In genomic region chr3:16130066-16130465, GRCh38 we compare ENCODE assay signal across 1 cellular context.
TF ChIP-seq lines count a peak whose summit lies in the region.

No MANE protein-coding gene starts in this region.

TF ChIP-seq in HepG2, 621 proteins besides CTCF, POLR2A, EP300 and RAD21 (continues in another document):
- no peak for TF ChIP-seq ZNF335 (CRISPR knock-in tag; IDR thresholded peaks at IDR 0.05)
- TF ChIP-seq ZNF317 (CRISPR knock-in tag; IDR thresholded peaks at IDR 0.05), result no peak
- no peak for TF ChIP-seq SOX6 (IDR thresholded peaks at IDR 0.05)
- peak; percentile 33; the same call in 1 of the 2 replicates for TF ChIP-seq SOX6 (CRISPR knock-in tag; IDR thresholded peaks at IDR 0.05)
- TF ChIP-seq HNF4G (IDR thresholded peaks at IDR 0.05; ENCODE audit: borderline replicate concordance, low read depth, low read length), result 0 out of 2 replicates have a peak, but pooled peaks have one; percentile 12
- no peak for TF ChIP-seq HNF4G (CRISPR knock-in tag; IDR thresholded peaks at IDR 0.05; ENCODE audit: borderline replicate concordance, low read depth)
- TF ChIP-seq ZNF441 (CRISPR knock-in tag; IDR thresholded peaks at IDR 0.05; ENCODE audit: borderline replicate concordance), result no peak
- TF ChIP-seq ZKSCAN1 (IDR thresholded peaks at IDR 0.05; ENCODE audit: low read length), result no peak
- no peak for TF ChIP-seq ARID3A (IDR thresholded peaks at IDR 0.05; ENCODE audit: low read depth, low read length)
- TF ChIP-seq ASH2L (IDR thresholded peaks at IDR 0.05; ENCODE audit: insufficient read length, low read depth, low read length), result peak; percentile 27
- no peak for TF ChIP-seq MAF1 (CRISPR knock-in tag; IDR thresholded peaks at IDR 0.05; ENCODE audit: borderline replicate concordance)
- no peak for TF ChIP-seq ZNF138 (CRISPR knock-in tag; IDR thresholded peaks at IDR 0.05; ENCODE audit: low read depth)
- no peak for TF ChIP-seq XBP1 (CRISPR knock-in tag; IDR thresholded peaks at IDR 0.05)
- no peak for TF ChIP-seq MTERF4 (CRISPR knock-in tag; IDR thresholded peaks at IDR 0.05)
- TF ChIP-seq ZNF501 (CRISPR knock-in tag; IDR thresholded peaks at IDR 0.05), result peak; percentile 53; the same call in 1 of the 2 replicates
- no peak for TF ChIP-seq ZNF101 (CRISPR knock-in tag; IDR thresholded peaks at IDR 0.05; ENCODE audit: borderline replicate concordance, low read depth)
- no peak for TF ChIP-seq ZNF205 (CRISPR knock-in tag; IDR thresholded peaks at IDR 0.05)
- TF ChIP-seq MIXL1 (CRISPR knock-in tag; IDR thresholded peaks at IDR 0.05), result peak; percentile 34; the same call in 1 of the 2 replicates
- no peak for TF ChIP-seq UBTF (CRISPR knock-in tag; IDR thresholded peaks at IDR 0.05)
- 0 out of 2 replicates have a peak, but pooled peaks have one; percentile 8 for TF ChIP-seq ARID5B (CRISPR knock-in tag; IDR thresholded peaks at IDR 0.05)
- 0 out of 2 replicates have a peak, but pooled peaks have one; percentile 13 for TF ChIP-seq SAP130 (CRISPR knock-in tag; IDR thresholded peaks at IDR 0.05; ENCODE audit: low read depth)
- no peak for TF ChIP-seq RBAK (CRISPR knock-in tag; IDR thresholded peaks at IDR 0.05)
- no peak for TF ChIP-seq BCL6 (CRISPR knock-in tag; IDR thresholded peaks at IDR 0.05)
- no peak for TF ChIP-seq ZNF614 (CRISPR knock-in tag; IDR thresholded peaks at IDR 0.05; ENCODE audit: borderline replicate concordance)
- no peak for TF ChIP-seq ZNF207 (IDR thresholded peaks at IDR 0.05; ENCODE audit: borderline replicate concordance)
- no peak for TF ChIP-seq JARID2 (CRISPR knock-in tag; IDR thresholded peaks at IDR 0.05; ENCODE audit: insufficient replicate concordance)
- TF ChIP-seq NCOA5 (CRISPR knock-in tag; IDR thresholded peaks at IDR 0.05), result no peak
- TF ChIP-seq TBP (CRISPR knock-in tag; IDR thresholded peaks at IDR 0.05), result no peak
- no peak for TF ChIP-seq KLF11 (CRISPR knock-in tag; IDR thresholded peaks at IDR 0.05)
- TF ChIP-seq ZBTB34 (CRISPR knock-in tag; IDR thresholded peaks at IDR 0.05), result no peak
- TF ChIP-seq ARNT (IDR thresholded peaks at IDR 0.05), result no peak
- TF ChIP-seq JUN (CRISPR knock-in tag; IDR thresholded peaks at IDR 0.05), result 0 out of 2 replicates have a peak, but pooled peaks have one; percentile 44
- TF ChIP-seq ZFP82 (CRISPR knock-in tag; IDR thresholded peaks at IDR 0.05; ENCODE audit: borderline replicate concordance), result no peak
- peak; percentile 49 for TF ChIP-seq HNF4A (CRISPR knock-in tag; IDR thresholded peaks at IDR 0.05)
- TF ChIP-seq ZNF576 (CRISPR knock-in tag; IDR thresholded peaks at IDR 0.05), result no peak
- peak; percentile 27; the same call in 1 of the 2 replicates for TF ChIP-seq SOX5 (CRISPR knock-in tag; IDR thresholded peaks at IDR 0.05; ENCODE audit: borderline replicate concordance)
- TF ChIP-seq ZMAT3 (CRISPR knock-in tag; conservative IDR thresholded peaks at IDR 0.05), result no peak
- TF ChIP-seq EHMT2 (IDR thresholded peaks at IDR 0.05; ENCODE audit: borderline replicate concordance, low read depth, low read length), result 0 out of 2 replicates have a peak, but pooled peaks have one; percentile 61
- no peak for TF ChIP-seq HIVEP1 (CRISPR knock-in tag; IDR thresholded peaks at IDR 0.05)
- no peak for TF ChIP-seq TBX2 (CRISPR knock-in tag; IDR thresholded peaks at IDR 0.05; ENCODE audit: borderline replicate concordance)
- TF ChIP-seq LCORL (IDR thresholded peaks at IDR 0.05), result no peak
- TF ChIP-seq LCORL (CRISPR knock-in tag; IDR thresholded peaks at IDR 0.05), result 0 out of 2 replicates have a peak, but pooled peaks have one; percentile 44
- TF ChIP-seq SYNCRIP (IDR thresholded peaks at IDR 0.05; ENCODE audit: insufficient read depth, low read depth, low read length), result no peak
- TF ChIP-seq ZNF260 (CRISPR knock-in tag; IDR thresholded peaks at IDR 0.05; ENCODE audit: borderline replicate concordance, low read depth), result no peak
- TF ChIP-seq MIER3 (CRISPR knock-in tag; IDR thresholded peaks at IDR 0.05; ENCODE audit: borderline replicate concordance), result no peak
- no peak for TF ChIP-seq FOXM1 (CRISPR knock-in tag; IDR thresholded peaks at IDR 0.05)
- TF ChIP-seq MED1 (CRISPR knock-in tag; IDR thresholded peaks at IDR 0.05), result peak; percentile 38; the same call in 1 of the 2 replicates
- no peak for TF ChIP-seq SPEN (CRISPR knock-in tag; IDR thresholded peaks at IDR 0.05; ENCODE audit: low read depth)
- peak; percentile 71 for TF ChIP-seq ZSCAN21 (CRISPR knock-in tag; IDR thresholded peaks at IDR 0.05; ENCODE audit: borderline replicate concordance)
- no peak for TF ChIP-seq ZNF282 (IDR thresholded peaks at IDR 0.05; ENCODE audit: partially characterized antibody)
- no peak for TF ChIP-seq ZHX2 (IDR thresholded peaks at IDR 0.05; ENCODE audit: low read depth)
- TF ChIP-seq ZHX2 (CRISPR knock-in tag; IDR thresholded peaks at IDR 0.05; ENCODE audit: borderline replicate concordance), result no peak
- no peak for TF ChIP-seq TRAFD1 (CRISPR knock-in tag; IDR thresholded peaks at IDR 0.05; ENCODE audit: borderline replicate concordance)
